Comparison of ENCODE assay signal across 1 cellular context in genomic region chr2:27428978-27429541, GRCh38.
TF ChIP-seq lines count a peak whose summit lies in the region.

No MANE protein-coding gene starts in this region.

TF ChIP-seq in HepG2, 621 proteins besides CTCF, POLR2A, EP300 and RAD21 (continued from another document and continues in another):
- no peak; the same call in 1 of the 2 replicates for TF ChIP-seq ZNF547 (CRISPR knock-in tag; IDR thresholded peaks at IDR 0.05)
- TF ChIP-seq, protein P1, sequence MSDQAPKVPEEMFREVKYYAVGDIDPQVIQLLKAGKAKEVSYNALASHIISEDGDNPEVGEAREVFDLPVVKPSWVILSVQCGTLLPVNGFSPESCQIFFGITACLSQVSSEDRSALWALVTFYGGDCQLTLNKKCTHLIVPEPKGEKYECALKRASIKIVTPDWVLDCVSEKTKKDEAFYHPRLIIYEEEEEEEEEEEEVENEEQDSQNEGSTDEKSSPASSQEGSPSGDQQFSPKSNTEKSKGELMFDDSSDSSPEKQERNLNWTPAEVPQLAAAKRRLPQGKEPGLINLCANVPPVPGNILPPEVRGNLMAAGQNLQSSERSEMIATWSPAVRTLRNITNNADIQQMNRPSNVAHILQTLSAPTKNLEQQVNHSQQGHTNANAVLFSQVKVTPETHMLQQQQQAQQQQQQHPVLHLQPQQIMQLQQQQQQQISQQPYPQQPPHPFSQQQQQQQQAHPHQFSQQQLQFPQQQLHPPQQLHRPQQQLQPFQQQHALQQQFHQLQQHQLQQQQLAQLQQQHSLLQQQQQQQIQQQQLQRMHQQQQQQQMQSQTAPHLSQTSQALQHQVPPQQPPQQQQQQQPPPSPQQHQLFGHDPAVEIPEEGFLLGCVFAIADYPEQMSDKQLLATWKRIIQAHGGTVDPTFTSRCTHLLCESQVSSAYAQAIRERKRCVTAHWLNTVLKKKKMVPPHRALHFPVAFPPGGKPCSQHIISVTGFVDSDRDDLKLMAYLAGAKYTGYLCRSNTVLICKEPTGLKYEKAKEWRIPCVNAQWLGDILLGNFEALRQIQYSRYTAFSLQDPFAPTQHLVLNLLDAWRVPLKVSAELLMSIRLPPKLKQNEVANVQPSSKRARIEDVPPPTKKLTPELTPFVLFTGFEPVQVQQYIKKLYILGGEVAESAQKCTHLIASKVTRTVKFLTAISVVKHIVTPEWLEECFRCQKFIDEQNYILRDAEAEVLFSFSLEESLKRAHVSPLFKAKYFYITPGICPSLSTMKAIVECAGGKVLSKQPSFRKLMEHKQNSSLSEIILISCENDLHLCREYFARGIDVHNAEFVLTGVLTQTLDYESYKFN (CRISPR knock-in tag; conservative IDR thresholded peaks at IDR 0.05), result peak; percentile 64
- TF ChIP-seq, protein P2, sequence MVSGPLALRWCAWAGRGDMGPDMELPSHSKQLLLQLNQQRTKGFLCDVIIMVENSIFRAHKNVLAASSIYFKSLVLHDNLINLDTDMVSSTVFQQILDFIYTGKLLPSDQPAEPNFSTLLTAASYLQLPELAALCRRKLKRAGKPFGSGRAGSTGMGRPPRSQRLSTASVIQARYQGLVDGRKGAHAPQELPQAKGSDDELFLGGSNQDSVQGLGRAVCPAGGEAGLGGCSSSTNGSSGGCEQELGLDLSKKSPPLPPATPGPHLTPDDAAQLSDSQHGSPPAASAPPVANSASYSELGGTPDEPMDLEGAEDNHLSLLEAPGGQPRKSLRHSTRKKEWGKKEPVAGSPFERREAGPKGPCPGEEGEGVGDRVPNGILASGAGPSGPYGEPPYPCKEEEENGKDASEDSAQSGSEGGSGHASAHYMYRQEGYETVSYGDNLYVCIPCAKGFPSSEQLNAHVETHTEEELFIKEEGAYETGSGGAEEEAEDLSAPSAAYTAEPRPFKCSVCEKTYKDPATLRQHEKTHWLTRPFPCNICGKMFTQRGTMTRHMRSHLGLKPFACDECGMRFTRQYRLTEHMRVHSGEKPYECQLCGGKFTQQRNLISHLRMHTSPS (CRISPR knock-in tag; IDR thresholded peaks at IDR 0.05; ENCODE audit: low read depth), result peak; percentile 30; the same call in 1 of the 2 replicates
- TF ChIP-seq ZNF225 (CRISPR knock-in tag; IDR thresholded peaks at IDR 0.05), result 0 out of 2 replicates have a peak, but pooled peaks have one; percentile 6
- TF ChIP-seq KLF12 (CRISPR knock-in tag; IDR thresholded peaks at IDR 0.05; ENCODE audit: borderline replicate concordance), result peak; percentile 52
- no peak for TF ChIP-seq CBX2 (IDR thresholded peaks at IDR 0.05; ENCODE audit: low read depth, low read length)
- no peak for TF ChIP-seq CBX2 (CRISPR knock-in tag; IDR thresholded peaks at IDR 0.05; ENCODE audit: low read depth)
- peak; percentile 66 for TF ChIP-seq ZNF788 (CRISPR knock-in tag; IDR thresholded peaks at IDR 0.05; ENCODE audit: borderline replicate concordance)
- TF ChIP-seq KMT2A (CRISPR knock-in tag; IDR thresholded peaks at IDR 0.05), result peak; percentile 74
- peak; percentile 65 for TF ChIP-seq ZSCAN22 (CRISPR knock-in tag; IDR thresholded peaks at IDR 0.05)
- peak; percentile 73 for TF ChIP-seq TBX2 (CRISPR knock-in tag; IDR thresholded peaks at IDR 0.05; ENCODE audit: borderline replicate concordance)
- TF ChIP-seq ZFP41 (CRISPR knock-in tag; IDR thresholded peaks at IDR 0.05; ENCODE audit: borderline replicate concordance), result no peak
- peak; percentile 86 for TF ChIP-seq YEATS4 (CRISPR knock-in tag; IDR thresholded peaks at IDR 0.05; ENCODE audit: borderline replicate concordance)
- no peak; the same call in 1 of the 2 replicates for TF ChIP-seq JDP2 (CRISPR knock-in tag; IDR thresholded peaks at IDR 0.05; ENCODE audit: borderline replicate concordance)
- TF ChIP-seq ZNF263 (CRISPR knock-in tag; IDR thresholded peaks at IDR 0.05), result 0 out of 2 replicates have a peak, but pooled peaks have one; percentile 16
- no peak for TF ChIP-seq ZNF549 (CRISPR knock-in tag; IDR thresholded peaks at IDR 0.05)
- no peak for TF ChIP-seq HNRNPH1 (optimal IDR thresholded peaks at IDR 0.05; ENCODE audit: low read depth, low read length)
- TF ChIP-seq NR2C2 (CRISPR knock-in tag; IDR thresholded peaks at IDR 0.05; ENCODE audit: borderline replicate concordance), result peak; percentile 22; the same call in 1 of the 2 replicates
- TF ChIP-seq, protein P3, sequence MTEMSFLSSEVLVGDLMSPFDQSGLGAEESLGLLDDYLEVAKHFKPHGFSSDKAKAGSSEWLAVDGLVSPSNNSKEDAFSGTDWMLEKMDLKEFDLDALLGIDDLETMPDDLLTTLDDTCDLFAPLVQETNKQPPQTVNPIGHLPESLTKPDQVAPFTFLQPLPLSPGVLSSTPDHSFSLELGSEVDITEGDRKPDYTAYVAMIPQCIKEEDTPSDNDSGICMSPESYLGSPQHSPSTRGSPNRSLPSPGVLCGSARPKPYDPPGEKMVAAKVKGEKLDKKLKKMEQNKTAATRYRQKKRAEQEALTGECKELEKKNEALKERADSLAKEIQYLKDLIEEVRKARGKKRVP (CRISPR knock-in tag; IDR thresholded peaks at IDR 0.05), result no peak
- no peak for TF ChIP-seq ZNF607 (CRISPR knock-in tag; IDR thresholded peaks at IDR 0.05; ENCODE audit: borderline replicate concordance)
- 0 out of 2 replicates have a peak, but pooled peaks have one; percentile 73 for TF ChIP-seq ZNF747 (CRISPR knock-in tag; IDR thresholded peaks at IDR 0.05; ENCODE audit: borderline replicate concordance)
- peak; percentile 41; the same call in 1 of the 2 replicates for TF ChIP-seq ZKSCAN1 (IDR thresholded peaks at IDR 0.05; ENCODE audit: low read length)
- peak; percentile 69; the same call in 1 of the 2 replicates for TF ChIP-seq ZNF318 (CRISPR knock-in tag; IDR thresholded peaks at IDR 0.05)
- TF ChIP-seq MIER2 (CRISPR knock-in tag; IDR thresholded peaks at IDR 0.05), result peak; percentile 42; the same call in 1 of the 2 replicates
- TF ChIP-seq ZNF557 (CRISPR knock-in tag; IDR thresholded peaks at IDR 0.05), result 0 out of 2 replicates have a peak, but pooled peaks have one; percentile 80
- peak; percentile 88 for TF ChIP-seq DMAP1 (CRISPR knock-in tag; IDR thresholded peaks at IDR 0.05)
- TF ChIP-seq, protein P4, sequence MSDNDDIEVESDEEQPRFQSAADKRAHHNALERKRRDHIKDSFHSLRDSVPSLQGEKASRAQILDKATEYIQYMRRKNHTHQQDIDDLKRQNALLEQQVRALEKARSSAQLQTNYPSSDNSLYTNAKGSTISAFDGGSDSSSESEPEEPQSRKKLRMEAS (IDR thresholded peaks at IDR 0.05), result peak; percentile 80
- TF ChIP-seq MIER3 (CRISPR knock-in tag; IDR thresholded peaks at IDR 0.05; ENCODE audit: borderline replicate concordance), result no peak
- TF ChIP-seq ZNF230 (CRISPR knock-in tag; IDR thresholded peaks at IDR 0.05), result peak; percentile 82; the same call in 1 of the 2 replicates
- TF ChIP-seq, protein P5, sequence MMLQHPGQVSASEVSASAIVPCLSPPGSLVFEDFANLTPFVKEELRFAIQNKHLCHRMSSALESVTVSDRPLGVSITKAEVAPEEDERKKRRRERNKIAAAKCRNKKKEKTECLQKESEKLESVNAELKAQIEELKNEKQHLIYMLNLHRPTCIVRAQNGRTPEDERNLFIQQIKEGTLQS (CRISPR knock-in tag; IDR thresholded peaks at IDR 0.05), result no peak; the same call in none of the 2 replicates
- TF ChIP-seq ZNF564 (CRISPR knock-in tag; IDR thresholded peaks at IDR 0.05), result peak; percentile 80; the same call in 1 of the 2 replicates
- TF ChIP-seq, protein P6, sequence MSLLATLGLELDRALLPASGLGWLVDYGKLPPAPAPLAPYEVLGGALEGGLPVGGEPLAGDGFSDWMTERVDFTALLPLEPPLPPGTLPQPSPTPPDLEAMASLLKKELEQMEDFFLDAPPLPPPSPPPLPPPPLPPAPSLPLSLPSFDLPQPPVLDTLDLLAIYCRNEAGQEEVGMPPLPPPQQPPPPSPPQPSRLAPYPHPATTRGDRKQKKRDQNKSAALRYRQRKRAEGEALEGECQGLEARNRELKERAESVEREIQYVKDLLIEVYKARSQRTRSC (CRISPR knock-in tag; IDR thresholded peaks at IDR 0.05; ENCODE audit: low read depth), result peak; percentile 71
- TF ChIP-seq ZNF543 (CRISPR knock-in tag; IDR thresholded peaks at IDR 0.05), result peak; percentile 86
- peak; percentile 41; the same call in 1 of the 2 replicates for TF ChIP-seq TBX3 (IDR thresholded peaks at IDR 0.05; ENCODE audit: borderline replicate concordance)
- TF ChIP-seq SAP130 (CRISPR knock-in tag; IDR thresholded peaks at IDR 0.05; ENCODE audit: low read depth), result peak; percentile 56; the same call in 1 of the 2 replicates
- TF ChIP-seq HDAC2 (CRISPR knock-in tag; IDR thresholded peaks at IDR 0.05), result peak; percentile 53; the same call in 1 of the 2 replicates
- TF ChIP-seq HMG20B (CRISPR knock-in tag; conservative IDR thresholded peaks at IDR 0.05), result no peak
- TF ChIP-seq HBP1 (CRISPR knock-in tag; IDR thresholded peaks at IDR 0.05; ENCODE audit: low read depth), result peak; percentile 14; the same call in 1 of the 2 replicates
- TF ChIP-seq NKX3-1 (CRISPR knock-in tag; IDR thresholded peaks at IDR 0.05), result peak; percentile 78; the same call in 1 of the 2 replicates
- 0 out of 2 replicates have a peak, but pooled peaks have one; percentile 66 for TF ChIP-seq ZZZ3 (CRISPR knock-in tag; IDR thresholded peaks at IDR 0.05; ENCODE audit: borderline replicate concordance)
- TF ChIP-seq MXI1 (IDR thresholded peaks at IDR 0.05; ENCODE audit: borderline replicate concordance, low read depth, low read length), result peak; percentile 90; the same call in 2 of the 3 replicates
- peak; percentile 22; the same call in 1 of the 2 replicates for TF ChIP-seq ISL2 (CRISPR knock-in tag; IDR thresholded peaks at IDR 0.05)
- TF ChIP-seq ZNF792 (CRISPR knock-in tag; IDR thresholded peaks at IDR 0.05), result peak; percentile 62; the same call in 1 of the 2 replicates
- TF ChIP-seq RFX5 (IDR thresholded peaks at IDR 0.05; ENCODE audit: low read depth, low read length), result no peak
